In the genomic region with DNA sequence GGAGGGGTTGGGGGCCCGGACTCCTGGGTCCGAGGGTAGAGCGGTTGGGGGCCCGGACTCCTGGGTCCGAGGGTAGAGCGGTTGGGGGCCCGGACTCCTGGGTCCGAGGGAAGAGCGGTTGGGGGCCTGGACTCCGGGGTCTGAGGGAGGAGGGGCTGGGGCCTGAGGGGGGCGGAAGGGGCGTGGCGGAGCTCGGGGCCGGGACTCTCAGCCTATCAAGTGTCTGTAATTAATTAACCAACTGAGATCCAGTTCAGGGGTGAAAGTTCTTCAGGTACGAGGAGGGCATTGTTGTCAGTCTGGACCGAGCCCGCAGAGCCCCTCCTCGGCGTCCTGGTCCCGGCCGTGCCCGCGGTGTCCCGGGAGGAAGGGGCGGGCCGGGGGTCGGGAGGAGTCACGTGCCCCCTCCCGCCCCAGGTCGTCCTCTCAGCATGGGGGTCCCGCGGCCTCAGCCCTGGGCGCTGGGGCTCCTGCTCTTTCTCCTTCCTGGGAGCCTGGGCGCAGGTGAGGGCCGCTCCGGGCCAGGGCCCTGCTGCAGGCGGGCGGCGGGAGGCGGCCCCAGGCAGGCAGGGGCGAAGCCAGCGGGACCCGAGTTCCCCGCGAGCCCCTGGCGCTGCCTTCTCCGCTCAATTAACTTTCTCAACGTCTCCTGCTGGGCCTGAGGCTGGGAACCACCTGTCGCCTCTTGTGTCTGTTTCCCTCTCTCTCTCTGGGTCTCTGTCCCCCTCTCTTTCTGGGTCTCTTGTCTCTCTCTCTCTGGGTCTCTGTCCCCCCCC, we compare ENCODE assay signal across 9 cellular contexts. TPM values are rescaled to one million over a fixed set of nuclear protein-coding genes. Genes with fewer than 3 reads are reported as not detected.
DNase-seq lines count a peak whose midpoint lies in the region; ATAC-seq, FAIRE-seq and TF ChIP-seq lines count a peak whose summit lies in the region.
"Had no signal": no experiment of that assay in that cellular context is flagged by ENCODE, and none has a peak within 500 bp of the region (broad histone marks: within the 10 kb centered on the region; RNA-seq: fewer than 3 reads in every experiment).

No MANE protein-coding gene starts in this region.

- peak overlapping the region; percentile 95 for H4K91ac ChIP-seq in mesenchymal stem cell (ENCODE audit: low read length)

- peaks cover 15% of the 10 kb centered on the region for H3K4me1 ChIP-seq in A549
- no peaks in the 10 kb centered on the region for H3K4me1 ChIP-seq in SJCRH30
- peaks cover 17% of the 10 kb centered on the region for H3K4me1 ChIP-seq in mesenchymal stem cell (ENCODE audit: control insufficient read depth, insufficient read depth, low read depth, low read length)
- H3K4me1 ChIP-seq in tibial artery, result peaks cover 0 to 28% (median 19%) of the 10 kb centered on the region in 4 donors

- H2AK5ac ChIP-seq in mesenchymal stem cell (ENCODE audit: low read length, severe bottlenecking), result no peak overlapping the region

- H2BK120ac ChIP-seq in mesenchymal stem cell (ENCODE audit: low read depth, low read length), result peak overlapping the region; percentile 94

- TF ChIP-seq EP300 in A549 (IDR thresholded peaks at IDR 0.05), result no peak

- peak overlapping the region; percentile 93 for H4K8ac ChIP-seq in mesenchymal stem cell (ENCODE audit: low read length)

- H2AFZ ChIP-seq in mesenchymal stem cell (ENCODE audit: low read depth, low read length), result peak overlapping the region; percentile 83

- H3K4me2 ChIP-seq in A549 (peak overlapping the region; percentile 97), mesenchymal stem cell (ENCODE audit: low read length, poor library complexity, severe bottlenecking) (peak overlapping the region; percentile 88)

- no peak for TF ChIP-seq RAD21 in A549 (conservative IDR thresholded peaks at IDR 0.05 in 1 of 2, IDR thresholded peaks at IDR 0.05 in 1 of 2)

- DNase-seq in A549 (ENCODE audit: low read depth in 1 of 2, low spot score in 1 of 2) (no peak), GM20000 (ENCODE audit: low spot score) (peak; percentile 65), SJCRH30 (peak; percentile 71 to 80), dermis blood vessel endothelial cell (peak; percentile 52), mesenchymal stem cell (peak; percentile 40), tibial artery (no peak), SIG-M5 (lab: John Stamatoyannopoulos, UW) (no peak)

- no peak for FAIRE-seq in A549 (lab: Jason Lieb, UNC)
- FAIRE-seq: GM18507 had no signal

- 11% methylated on average over 38 of the region's 50 CpGs for WGBS in A549 (ENCODE audit: missing lambda C conversion rate)
- 1% methylated on average over 41 of the region's 50 CpGs for WGBS in mesenchymal stem cell

- POLR2A ChIA-PET in A549 (lab: Yijun Ruan, JAX), result interaction anchor here (0.6 to 0.8 kb wide), 2 partner anchors 17 to 34 kb away, joined by 3 to 4 read pairs; no protein-coding TSS in a partner anchor

- intact Hi-C loops in tibial artery (cut with DNase I; ENCODE audit: low total_unique reads), result loop anchor here (5.0 kb wide), 1 partner anchor 164 kb away; a partner anchor contains a TSS

- TF ChIP-seq CTCF in A549 (IDR thresholded peaks at IDR 0.05) (no peak), GM20000 (IDR thresholded peaks at IDR 0.05; ENCODE audit: extremely low read depth, missing control alignments) (no peak), tibial artery (IDR thresholded peaks at IDR 0.05) (no peak)

- H3K4me3 ChIP-seq in A549 (peak overlapping the region; percentile 82), SJCRH30 (peak overlapping the region; percentile 89), mesenchymal stem cell (ENCODE audit: insufficient read depth in 1 of 2, low read depth in 1 of 2, low read length in 2 of 2) (peak overlapping the region; percentile 74 to 79), tibial artery (peak overlapping the region; percentile 68 to 82)

- H2BK15ac ChIP-seq in mesenchymal stem cell (ENCODE audit: low read depth, poor library complexity, severe bottlenecking), result peak overlapping the region; percentile 30

- ATAC-seq in A549, result peak; percentile 71 to 78
- no peak for ATAC-seq in GM18517 (IDR thresholded peaks at IDR 0.05; ENCODE audit: unreplicated experiment)

- H3K9me3 ChIP-seq in A549, result no peaks in the 10 kb centered on the region
- no peaks in the 10 kb centered on the region for H3K9me3 ChIP-seq in SJCRH30 (replicated peaks)
- no peaks in the 10 kb centered on the region for H3K9me3 ChIP-seq in mesenchymal stem cell (ENCODE audit: control insufficient read depth, low read length)
- no peaks in the 10 kb centered on the region for H3K9me3 ChIP-seq in tibial artery

- no peak for TF ChIP-seq POLR2A in A549 (IDR thresholded peaks at IDR 0.05; ENCODE audit: low read length)

- peak overlapping the region; percentile 13 to 73 for H3K4ac ChIP-seq in mesenchymal stem cell (ENCODE audit: low read depth in 1 of 2, low read length in 2 of 2)

- H2BK12ac ChIP-seq in mesenchymal stem cell (ENCODE audit: low read length in 2 of 2), result peak overlapping the region in 1 of 2 experiments; percentile 1

- H3K27ac ChIP-seq in A549, result peak overlapping the region; percentile 85 to 94
- H3K27ac ChIP-seq in SJCRH30, result peak overlapping the region; percentile 83
- H3K27ac ChIP-seq in mesenchymal stem cell (ENCODE audit: low read length, poor library complexity, severe bottlenecking), result no peak overlapping the region
- peak overlapping the region; percentile 88 to 90 for H3K27ac ChIP-seq in tibial artery

- H3K23ac ChIP-seq in mesenchymal stem cell (ENCODE audit: low read length in 2 of 2), result no peak overlapping the region

- H3K27me3 ChIP-seq in SJCRH30 (no peaks in the 10 kb centered on the region), mesenchymal stem cell (ENCODE audit: control insufficient read depth in 1 of 2, insufficient read depth in 1 of 2, low read length in 2 of 2) (no peaks in the 10 kb centered on the region), tibial artery (no peaks in the 10 kb centered on the region)

- H3K36me3 ChIP-seq in SJCRH30, result no peaks in the 10 kb centered on the region
- peaks cover under 1 to 14% of the 10 kb centered on the region in 2 experiments for H3K36me3 ChIP-seq in mesenchymal stem cell (ENCODE audit: control insufficient read depth in 1 of 2, insufficient read depth in 2 of 2, low read depth in 1 of 2, low read length in 2 of 2)
- peaks cover 0 to 12% (median 0%) of the 10 kb centered on the region in 3 donors for H3K36me3 ChIP-seq in tibial artery

- H3K14ac ChIP-seq in mesenchymal stem cell (ENCODE audit: low read length in 2 of 2), result peak overlapping the region in 1 of 2 experiments; percentile 53

- H3K9ac ChIP-seq in mesenchymal stem cell (ENCODE audit: low read length), result peak overlapping the region; percentile 91

- H3K79me1 ChIP-seq in mesenchymal stem cell (replicated peaks; ENCODE audit: low read length, poor library complexity, severe bottlenecking), result no peaks in the 10 kb centered on the region

- H3K18ac ChIP-seq in mesenchymal stem cell (ENCODE audit: low read depth in 1 of 2, low read length in 2 of 2), result peak overlapping the region; percentile 1 to 97

- H2BK5ac ChIP-seq in mesenchymal stem cell (ENCODE audit: low read depth, low read length, poor library complexity, severe bottlenecking), result no peak overlapping the region

- CTCF ChIA-PET in A549 (lab: Yijun Ruan, JAX), result interaction anchor here (1.9 to 4.6 kb wide), 4 partner anchors 8 to 57 kb away, joined by 6 to 42 read pairs (median 22); no protein-coding TSS in a partner anchor

RNA-seq across cellular contexts. Expression of a gene that starts 0.7 kb away (rescaled TPM):
- polyA plus RNA-seq in A549 (2011; rRNA removed) (25.7 and 32.0 TPM in 2 replicates), A549 (2017; fragmentation: RNase III; extraction: RNeasy Plus Mini Kit Qiagen cat#74134 plus additional on column Dnase treatment) (20.0 to 28.4 TPM (median 28.4 TPM) in 3 replicates)
- 20.4 and 28.0 TPM in 2 replicates for polyA plus RNA-seq in A549 (2012; cell fraction: cytosol; rRNA removed)
- polyA plus RNA-seq in A549 (2012; cell fraction: nucleus; rRNA removed), result 47.2 and 48.8 TPM in 2 replicates
- polyA minus RNA-seq in A549 (2011; rRNA and poly(A)+ RNA removed), result 23.9 and 24.7 TPM in 2 replicates
- total RNA-seq in SJCRH30 (2014; rRNA removed; shearing (Covaris generic)), result 25.0 and 26.6 TPM in 2 replicates
- total RNA-seq in dermis blood vessel endothelial cell, result 77.9 and 241 TPM in 2 replicates
- polyA plus RNA-seq in mesenchymal stem cell (2013, experiment 1 of 2), result 183 TPM
- 203 TPM for polyA plus RNA-seq in mesenchymal stem cell (2013, experiment 2 of 2)

RNA-seq across cellular contexts. Expression of a gene that starts 14.6 kb away (rescaled TPM):
- polyA plus RNA-seq in A549 (2011; rRNA removed), result 0.31 and 0.41 TPM in 2 replicates
- 0.78 and 0.98 TPM in 2 replicates for polyA plus RNA-seq in A549 (2012; cell fraction: cytosol; rRNA removed)
- 5.4 and 5.7 TPM in 2 replicates for polyA plus RNA-seq in A549 (2012; cell fraction: nucleus; rRNA removed)
- polyA plus RNA-seq in A549 (2017; fragmentation: RNase III; extraction: RNeasy Plus Mini Kit Qiagen cat#74134 plus additional on column Dnase treatment), result 1.6 to 2.1 TPM (median 1.8 TPM) in 3 replicates
- polyA minus RNA-seq in A549 (2011; rRNA and poly(A)+ RNA removed), result not detected in 2 replicates
- 2.8 and 3.4 TPM in 2 replicates for total RNA-seq in SJCRH30 (2014; rRNA removed; shearing (Covaris generic))
- 6.7 and 24.8 TPM in 2 replicates for total RNA-seq in dermis blood vessel endothelial cell
- polyA plus RNA-seq in mesenchymal stem cell (2013, experiment 1 of 2), result 80.0 TPM
- polyA plus RNA-seq in mesenchymal stem cell (2013, experiment 2 of 2), result 81.7 TPM

RNA-seq across cellular contexts. Expression of a gene that starts 16.9 kb away (rescaled TPM):
- 2,624 and 3,014 TPM in 2 replicates for polyA plus RNA-seq in A549 (2011; rRNA removed)
- polyA plus RNA-seq in A549 (2012; cell fraction: cytosol; rRNA removed), result 5,125 and 7,098 TPM in 2 replicates
- 2,789 and 3,629 TPM in 2 replicates for polyA plus RNA-seq in A549 (2012; cell fraction: nucleus; rRNA removed)
- 3,721 to 3,877 TPM (median 3,793 TPM) in 3 replicates for polyA plus RNA-seq in A549 (2017; fragmentation: RNase III; extraction: RNeasy Plus Mini Kit Qiagen cat#74134 plus additional on column Dnase treatment)
- 1,828 and 2,481 TPM in 2 replicates for polyA minus RNA-seq in A549 (2011; rRNA and poly(A)+ RNA removed)
- total RNA-seq in SJCRH30 (2014; rRNA removed; shearing (Covaris generic)), result 2,852 and 3,079 TPM in 2 replicates
- 2,205 and 5,498 TPM in 2 replicates for total RNA-seq in dermis blood vessel endothelial cell
- polyA plus RNA-seq in mesenchymal stem cell (2013, experiment 1 of 2), result 3,021 TPM
- 2,952 TPM for polyA plus RNA-seq in mesenchymal stem cell (2013, experiment 2 of 2)

RNA-seq across cellular contexts. Expression of a gene that starts 25.8 kb away (rescaled TPM):
- polyA plus RNA-seq in A549 (2011; rRNA removed), result 5,391 and 5,410 TPM in 2 replicates
- polyA plus RNA-seq in A549 (2012; cell fraction: cytosol; rRNA removed), result 6,169 and 7,252 TPM in 2 replicates
- polyA plus RNA-seq in A549 (2012; cell fraction: nucleus; rRNA removed), result 3,653 and 3,684 TPM in 2 replicates
- polyA plus RNA-seq in A549 (2017; fragmentation: RNase III; extraction: RNeasy Plus Mini Kit Qiagen cat#74134 plus additional on column Dnase treatment), result 3,383 to 3,595 TPM (median 3,438 TPM) in 3 replicates
- 1,893 and 2,022 TPM in 2 replicates for polyA minus RNA-seq in A549 (2011; rRNA and poly(A)+ RNA removed)
- 3,376 and 3,926 TPM in 2 replicates for total RNA-seq in SJCRH30 (2014; rRNA removed; shearing (Covaris generic))
- 2,583 and 3,504 TPM in 2 replicates for total RNA-seq in dermis blood vessel endothelial cell
- polyA plus RNA-seq in mesenchymal stem cell (2013, experiment 1 of 2), result 4,918 TPM
- polyA plus RNA-seq in mesenchymal stem cell (2013, experiment 2 of 2), result 4,876 TPM

RNA-seq across cellular contexts. Expression of a gene that starts 39.1 kb away (rescaled TPM):
- 0.42 and 0.58 TPM in 2 replicates for polyA plus RNA-seq in A549 (2011; rRNA removed)
- 0.75 and 1.4 TPM in 2 replicates for polyA plus RNA-seq in A549 (2012; cell fraction: cytosol; rRNA removed)
- 1.9 and 2.2 TPM in 2 replicates for polyA plus RNA-seq in A549 (2012; cell fraction: nucleus; rRNA removed)
- polyA plus RNA-seq in A549 (2017; fragmentation: RNase III; extraction: RNeasy Plus Mini Kit Qiagen cat#74134 plus additional on column Dnase treatment), result 0.99 to 1.2 TPM (median 1.0 TPM) in 3 replicates
- polyA minus RNA-seq in A549 (2011; rRNA and poly(A)+ RNA removed), result 0.41 and 0.92 TPM in 2 replicates
- 0.61 and 1.0 TPM in 2 replicates for total RNA-seq in SJCRH30 (2014; rRNA removed; shearing (Covaris generic))
- 1.2 and 1.6 TPM in 2 replicates for total RNA-seq in dermis blood vessel endothelial cell
- 11.9 TPM for polyA plus RNA-seq in mesenchymal stem cell (2013, experiment 1 of 2)
- polyA plus RNA-seq in mesenchymal stem cell (2013, experiment 2 of 2), result 12.5 TPM

Comparison
In these comparisons a context has a peak if more than half of its experiments do, and no peak if none do; other contexts are left out.
1. DNase-seq: peak in GM20000 (single experiment), SJCRH30 (2 of 2), dermis blood vessel endothelial cell (single experiment) and mesenchymal stem cell (single experiment); none in A549 (0 of 2), tibial artery (0 of 2) and SIG-M5 (single experiment).
2. Peak in every context shown above with its lines, with median percentiles within 50 percentile points of each other: H3K4me3 ChIP-seq.